8 cellular contexts compared by ENCODE assay signal in genomic region chr2:45611020-45611737, GRCh38. TPM values are rescaled to one million over a fixed set of nuclear protein-coding genes. Genes with fewer than 3 reads are reported as not detected.
DNase-seq lines count a peak whose midpoint lies in the region; ATAC-seq and TF ChIP-seq lines count a peak whose summit lies in the region.

Gene SRBD1 (minus strand): TSS chr2:45611267. CDS start chr2:45605441, 5,826 bp downstream.

- H3K4me3 ChIP-seq in left lung, result peak within 1 kb of the TSS; percentile 80 to 92

- ATAC-seq in GM19372 (IDR thresholded peaks at IDR 0.05; ENCODE audit: low read depth, unreplicated experiment) (peak; percentile 96), HG03558 (IDR thresholded peaks at IDR 0.05; ENCODE audit: extremely low read depth, unreplicated experiment) (peak; percentile 69), left lung (peak; percentile 97)

- no peak for TF ChIP-seq CTCF in left lung (IDR thresholded peaks at IDR 0.05)

- no peaks in the 10 kb centered on the region for H3K9me3 ChIP-seq in left lung

- H3K27me3 Mint-ChIP-seq in dendritic cell treated with granulocyte-macrophage colony-stimulating factor and Interleukin-4, amounts not matched to agents 40 ng/mL and 50 ng/mL, for 4 days, result no peaks in the 10 kb centered on the region

- DNase-seq in C1 segment of cervical spinal cord (lab: John Stamatoyannopoulos, UW) (peak; percentile 48 to 92 (median 86)), NCI-H748 treated with DMSO at 0.1 percent for 48 hours (lab: John Stamatoyannopoulos, UW) (peak; percentile 52), left lung (peak; percentile 97 to 99)
- peak; percentile 68 to 90 for DNase-seq in activated CD4-positive, alpha-beta T cell treated with anti-CD3 and anti-CD28 coated beads, Interleukin-2, amount 50 U/mL, for 24 hours (ENCODE audit: low read depth in 1 of 2, low spot score in 1 of 2)
- peak; percentile 94 to 95 for DNase-seq in stimulated activated CD4-positive, alpha-beta T cell treated with anti-CD3 and anti-CD28 coated beads, Interleukin-2, amount 100 ng/mL, for 48 hours

- H3K4me3 Mint-ChIP-seq in dendritic cell treated with granulocyte-macrophage colony-stimulating factor and Interleukin-4, amounts not matched to agents 40 ng/mL and 50 ng/mL, for 4 days, result peak within 1 kb of the TSS; percentile 96

- no peaks in the 10 kb centered on the region for H3K36me3 ChIP-seq in left lung

- no peaks in the 10 kb centered on the region for H3K27me3 ChIP-seq in left lung

- H3K36me3 Mint-ChIP-seq in dendritic cell treated with granulocyte-macrophage colony-stimulating factor and Interleukin-4, amounts not matched to agents 40 ng/mL and 50 ng/mL, for 4 days (ENCODE audit: low read depth), result peaks cover 8% of the 10 kb centered on the region

- no peaks in the 10 kb centered on the region for H3K9me3 Mint-ChIP-seq in dendritic cell treated with granulocyte-macrophage colony-stimulating factor and Interleukin-4, amounts not matched to agents 40 ng/mL and 50 ng/mL, for 4 days

- H3K4me1 Mint-ChIP-seq in dendritic cell treated with granulocyte-macrophage colony-stimulating factor and Interleukin-4, amounts not matched to agents 40 ng/mL and 50 ng/mL, for 4 days (ENCODE audit: low read depth), result peaks cover 31% of the 10 kb centered on the region

- intact Hi-C loops in dendritic cell treated with granulocyte-macrophage colony-stimulating factor and Interleukin-4, amounts not matched to agents 40 ng/mL and 50 ng/mL, for 4 days (cut with micrococcal nuclease), result loop anchor here (2.0 kb wide), 1 partner anchor 26 kb away; no protein-coding TSS in a partner anchor
- intact Hi-C loops in left lung (cut with DNase I), result no loop called here

- H3K4me1 ChIP-seq in left lung, result peaks cover 4 to 33% of the 10 kb centered on the region in 2 donors

- H3K27ac ChIP-seq in left lung, result peak within 1 kb of the TSS; percentile 91 to 93

- H3K27ac Mint-ChIP-seq in dendritic cell treated with granulocyte-macrophage colony-stimulating factor and Interleukin-4, amounts not matched to agents 40 ng/mL and 50 ng/mL, for 4 days, result peak within 1 kb of the TSS; percentile 97

RNA-seq across cellular contexts. Expression of gene SRBD1, which starts in this region (rescaled TPM):
- 10 to 100 TPM; 13.4 to 18.2 TPM for total RNA-seq in left lung

Comparison
In these comparisons a context has a peak if more than half of its experiments do, and no peak if none do; other contexts are left out.
1. Peak in every context shown above with its lines: DNase-seq, ATAC-seq, H3K4me3 ChIP-seq and H3K27ac ChIP-seq.